Comparison of ENCODE assay signal across 2 cellular contexts in the genomic region with DNA sequence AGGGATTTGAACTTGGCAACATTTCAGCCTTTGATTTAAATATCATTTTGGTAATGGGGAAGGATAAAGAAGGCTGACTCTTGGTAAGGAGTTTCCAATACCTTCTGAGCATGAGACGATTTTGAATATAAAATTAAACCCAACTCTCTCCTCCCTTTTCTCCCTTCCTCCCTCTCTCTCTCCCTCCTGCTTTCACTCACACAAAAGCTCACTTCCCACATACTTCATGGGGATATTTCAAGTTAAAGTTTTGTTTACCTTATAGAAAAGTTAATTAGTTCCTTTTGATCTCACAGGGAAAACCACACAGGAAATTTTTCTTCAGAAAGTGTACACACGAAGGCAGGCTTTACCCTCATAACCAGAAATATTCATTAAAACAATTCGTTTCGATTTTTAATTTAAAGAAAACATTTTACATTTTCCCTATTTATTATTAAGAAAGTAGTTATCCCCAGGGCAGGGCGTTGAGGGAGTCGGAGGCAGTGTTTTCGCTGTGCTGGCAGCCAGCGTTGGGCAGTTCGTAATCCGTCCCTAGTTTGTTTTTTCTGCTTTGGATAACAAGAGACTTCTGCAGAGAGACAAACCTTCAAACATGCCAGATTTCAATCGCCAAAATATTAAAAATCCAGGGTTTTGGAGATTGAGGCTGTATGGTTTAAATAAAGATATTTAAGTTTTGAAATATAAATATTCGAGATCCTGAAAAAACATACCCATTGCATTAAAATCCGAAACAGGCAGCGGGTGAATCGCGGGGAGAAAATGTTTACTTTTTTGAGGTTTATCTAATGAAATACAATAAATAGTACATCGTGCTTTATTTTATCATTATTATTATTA.
TF ChIP-seq lines count a peak whose summit lies in the region.

No MANE protein-coding gene starts in this region.

TF ChIP-seq in HepG2, 621 proteins besides CTCF, POLR2A, EP300 and RAD21:
- no peak for TF ChIP-seq ZC3H4 (CRISPR knock-in tag; IDR thresholded peaks at IDR 0.05; ENCODE audit: borderline replicate concordance)
- TF ChIP-seq, protein P1, sequence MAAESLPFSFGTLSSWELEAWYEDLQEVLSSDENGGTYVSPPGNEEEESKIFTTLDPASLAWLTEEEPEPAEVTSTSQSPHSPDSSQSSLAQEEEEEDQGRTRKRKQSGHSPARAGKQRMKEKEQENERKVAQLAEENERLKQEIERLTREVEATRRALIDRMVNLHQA (CRISPR knock-in tag; IDR thresholded peaks at IDR 0.05): no peak
- TF ChIP-seq CBX2 (IDR thresholded peaks at IDR 0.05; ENCODE audit: low read depth, low read length): peak; percentile 90
- no peak for TF ChIP-seq CBX2 (CRISPR knock-in tag; IDR thresholded peaks at IDR 0.05; ENCODE audit: low read depth)

TF ChIP-seq in H1, 55 proteins besides CTCF, POLR2A, EP300 and RAD21:
- TF ChIP-seq TCF12 (IDR thresholded peaks at IDR 0.05; ENCODE audit: low read depth, low read length) (0 out of 2 replicates have a peak, but pooled peaks have one; percentile 0), ASH2L (IDR thresholded peaks at IDR 0.05; ENCODE audit: low read length) (no peak), RNF2 (IDR thresholded peaks at IDR 0.05; ENCODE audit: borderline replicate concordance, low read depth, low read length, missing control alignments, poor library complexity, severe bottlenecking) (peak; percentile 77), KDM4A (IDR thresholded peaks at IDR 0.05; ENCODE audit: low read depth, low read length, severe bottlenecking) (no peak)
- TF ChIP-seq, protein P2, sequence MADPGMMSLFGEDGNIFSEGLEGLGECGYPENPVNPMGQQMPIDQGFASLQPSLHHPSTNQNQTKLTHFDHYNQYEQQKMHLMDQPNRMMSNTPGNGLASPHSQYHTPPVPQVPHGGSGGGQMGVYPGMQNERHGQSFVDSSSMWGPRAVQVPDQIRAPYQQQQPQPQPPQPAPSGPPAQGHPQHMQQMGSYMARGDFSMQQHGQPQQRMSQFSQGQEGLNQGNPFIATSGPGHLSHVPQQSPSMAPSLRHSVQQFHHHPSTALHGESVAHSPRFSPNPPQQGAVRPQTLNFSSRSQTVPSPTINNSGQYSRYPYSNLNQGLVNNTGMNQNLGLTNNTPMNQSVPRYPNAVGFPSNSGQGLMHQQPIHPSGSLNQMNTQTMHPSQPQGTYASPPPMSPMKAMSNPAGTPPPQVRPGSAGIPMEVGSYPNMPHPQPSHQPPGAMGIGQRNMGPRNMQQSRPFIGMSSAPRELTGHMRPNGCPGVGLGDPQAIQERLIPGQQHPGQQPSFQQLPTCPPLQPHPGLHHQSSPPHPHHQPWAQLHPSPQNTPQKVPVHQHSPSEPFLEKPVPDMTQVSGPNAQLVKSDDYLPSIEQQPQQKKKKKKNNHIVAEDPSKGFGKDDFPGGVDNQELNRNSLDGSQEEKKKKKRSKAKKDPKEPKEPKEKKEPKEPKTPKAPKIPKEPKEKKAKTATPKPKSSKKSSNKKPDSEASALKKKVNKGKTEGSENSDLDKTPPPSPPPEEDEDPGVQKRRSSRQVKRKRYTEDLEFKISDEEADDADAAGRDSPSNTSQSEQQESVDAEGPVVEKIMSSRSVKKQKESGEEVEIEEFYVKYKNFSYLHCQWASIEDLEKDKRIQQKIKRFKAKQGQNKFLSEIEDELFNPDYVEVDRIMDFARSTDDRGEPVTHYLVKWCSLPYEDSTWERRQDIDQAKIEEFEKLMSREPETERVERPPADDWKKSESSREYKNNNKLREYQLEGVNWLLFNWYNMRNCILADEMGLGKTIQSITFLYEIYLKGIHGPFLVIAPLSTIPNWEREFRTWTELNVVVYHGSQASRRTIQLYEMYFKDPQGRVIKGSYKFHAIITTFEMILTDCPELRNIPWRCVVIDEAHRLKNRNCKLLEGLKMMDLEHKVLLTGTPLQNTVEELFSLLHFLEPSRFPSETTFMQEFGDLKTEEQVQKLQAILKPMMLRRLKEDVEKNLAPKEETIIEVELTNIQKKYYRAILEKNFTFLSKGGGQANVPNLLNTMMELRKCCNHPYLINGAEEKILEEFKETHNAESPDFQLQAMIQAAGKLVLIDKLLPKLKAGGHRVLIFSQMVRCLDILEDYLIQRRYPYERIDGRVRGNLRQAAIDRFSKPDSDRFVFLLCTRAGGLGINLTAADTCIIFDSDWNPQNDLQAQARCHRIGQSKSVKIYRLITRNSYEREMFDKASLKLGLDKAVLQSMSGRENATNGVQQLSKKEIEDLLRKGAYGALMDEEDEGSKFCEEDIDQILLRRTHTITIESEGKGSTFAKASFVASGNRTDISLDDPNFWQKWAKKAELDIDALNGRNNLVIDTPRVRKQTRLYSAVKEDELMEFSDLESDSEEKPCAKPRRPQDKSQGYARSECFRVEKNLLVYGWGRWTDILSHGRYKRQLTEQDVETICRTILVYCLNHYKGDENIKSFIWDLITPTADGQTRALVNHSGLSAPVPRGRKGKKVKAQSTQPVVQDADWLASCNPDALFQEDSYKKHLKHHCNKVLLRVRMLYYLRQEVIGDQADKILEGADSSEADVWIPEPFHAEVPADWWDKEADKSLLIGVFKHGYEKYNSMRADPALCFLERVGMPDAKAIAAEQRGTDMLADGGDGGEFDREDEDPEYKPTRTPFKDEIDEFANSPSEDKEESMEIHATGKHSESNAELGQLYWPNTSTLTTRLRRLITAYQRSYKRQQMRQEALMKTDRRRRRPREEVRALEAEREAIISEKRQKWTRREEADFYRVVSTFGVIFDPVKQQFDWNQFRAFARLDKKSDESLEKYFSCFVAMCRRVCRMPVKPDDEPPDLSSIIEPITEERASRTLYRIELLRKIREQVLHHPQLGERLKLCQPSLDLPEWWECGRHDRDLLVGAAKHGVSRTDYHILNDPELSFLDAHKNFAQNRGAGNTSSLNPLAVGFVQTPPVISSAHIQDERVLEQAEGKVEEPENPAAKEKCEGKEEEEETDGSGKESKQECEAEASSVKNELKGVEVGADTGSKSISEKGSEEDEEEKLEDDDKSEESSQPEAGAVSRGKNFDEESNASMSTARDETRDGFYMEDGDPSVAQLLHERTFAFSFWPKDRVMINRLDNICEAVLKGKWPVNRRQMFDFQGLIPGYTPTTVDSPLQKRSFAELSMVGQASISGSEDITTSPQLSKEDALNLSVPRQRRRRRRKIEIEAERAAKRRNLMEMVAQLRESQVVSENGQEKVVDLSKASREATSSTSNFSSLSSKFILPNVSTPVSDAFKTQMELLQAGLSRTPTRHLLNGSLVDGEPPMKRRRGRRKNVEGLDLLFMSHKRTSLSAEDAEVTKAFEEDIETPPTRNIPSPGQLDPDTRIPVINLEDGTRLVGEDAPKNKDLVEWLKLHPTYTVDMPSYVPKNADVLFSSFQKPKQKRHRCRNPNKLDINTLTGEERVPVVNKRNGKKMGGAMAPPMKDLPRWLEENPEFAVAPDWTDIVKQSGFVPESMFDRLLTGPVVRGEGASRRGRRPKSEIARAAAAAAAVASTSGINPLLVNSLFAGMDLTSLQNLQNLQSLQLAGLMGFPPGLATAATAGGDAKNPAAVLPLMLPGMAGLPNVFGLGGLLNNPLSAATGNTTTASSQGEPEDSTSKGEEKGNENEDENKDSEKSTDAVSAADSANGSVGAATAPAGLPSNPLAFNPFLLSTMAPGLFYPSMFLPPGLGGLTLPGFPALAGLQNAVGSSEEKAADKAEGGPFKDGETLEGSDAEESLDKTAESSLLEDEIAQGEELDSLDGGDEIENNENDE (IDR thresholded peaks at IDR 0.05; ENCODE audit: insufficient replicate concordance, low read length): peak; percentile 72
